ENCODE assay signal across 8 cellular contexts in genomic region chr9:113654605-113655193, GRCh38.
DNase-seq lines count a peak whose midpoint lies in the region; ATAC-seq and TF ChIP-seq lines count a peak whose summit lies in the region.

No MANE protein-coding gene starts in this region.

- no peak overlapping the region for H3K23ac ChIP-seq in trophoblast cell (ENCODE audit: low read length)

- peak; percentile 82 for ATAC-seq in left ventricle myocardium superior

- H3K36me3 ChIP-seq in adipocyte (ENCODE audit: control insufficient read depth, insufficient read depth, low read length, severe bottlenecking) (no peaks in the 10 kb centered on the region), trophoblast cell (ENCODE audit: control insufficient read depth in 1 of 2, insufficient read depth in 2 of 2, low read length in 2 of 2) (no peaks in the 10 kb centered on the region)

- no CpG with 5 or more reads among the region's 10 CpGs for WGBS in trophoblast cell (ENCODE audit: extremely low coverage, insufficient coverage, insufficient read length)

- peak overlapping the region; percentile 45 for H4K12ac ChIP-seq in trophoblast cell (ENCODE audit: low read depth, low read length)

- peak overlapping the region; percentile 74 for H3K18ac ChIP-seq in trophoblast cell (ENCODE audit: low read length)

- H2BK12ac ChIP-seq in trophoblast cell (ENCODE audit: low read length), result peak overlapping the region; percentile 92

- peak overlapping the region; percentile 26 for H3K4ac ChIP-seq in trophoblast cell (ENCODE audit: low read depth, low read length)

- DNase-seq in AG10803 (ENCODE audit: low read depth), result peak; percentile 69
- no peak for DNase-seq in adipocyte (ENCODE audit: low read depth)
- DNase-seq in left ventricle myocardium superior, result peak; percentile 80
- DNase-seq in trophoblast cell, result peak; percentile 62 to 71
- DNase-seq in SW 1271 (lab: John Stamatoyannopoulos, UW), result no peak
- no peak for DNase-seq in NCI-H2227 (lab: John Stamatoyannopoulos, UW; ENCODE audit: unreplicated experiment)
- no peak for DNase-seq in hepatic stellate cell (ENCODE audit: low spot score)
- DNase-seq in Ammon's horn (ENCODE audit: low spot score), result no peak

- peak overlapping the region; percentile 60 for H2BK120ac ChIP-seq in trophoblast cell (ENCODE audit: insufficient read depth, low read length, poor library complexity)

- H2BK5ac ChIP-seq in trophoblast cell (ENCODE audit: low read depth, low read length, poor library complexity), result peak overlapping the region; percentile 29

- TF ChIP-seq CTCF in AG10803 (conservative IDR thresholded peaks at IDR 0.05; ENCODE audit: low read length), result no peak

- no peak overlapping the region for H3K27ac ChIP-seq in trophoblast cell (ENCODE audit: low read depth, low read length)

- H4K8ac ChIP-seq in trophoblast cell (ENCODE audit: low read depth, low read length), result peak overlapping the region; percentile 44

- peak overlapping the region; percentile 67 for H4K91ac ChIP-seq in trophoblast cell (ENCODE audit: low read depth, low read length)

- peaks cover 6% of the 10 kb centered on the region for H3K79me1 ChIP-seq in trophoblast cell (ENCODE audit: low read length)

- no peaks in the 10 kb centered on the region for H3K79me2 ChIP-seq in trophoblast cell (ENCODE audit: control insufficient read depth, insufficient read depth, low read length, poor library complexity)

- H3K27me3 ChIP-seq in adipocyte (replicated peaks; ENCODE audit: control insufficient read depth, insufficient read depth, low read length), result no peaks in the 10 kb centered on the region
- no peaks in the 10 kb centered on the region for H3K27me3 ChIP-seq in trophoblast cell (ENCODE audit: insufficient read depth, low read length)

- H3K9me3 ChIP-seq in adipocyte (ENCODE audit: control insufficient read depth, low read length), result no peaks in the 10 kb centered on the region
- no peaks in the 10 kb centered on the region for H3K9me3 ChIP-seq in trophoblast cell (ENCODE audit: insufficient read depth, low read depth, low read length)

- H2AFZ ChIP-seq in trophoblast cell (ENCODE audit: insufficient read depth, low read length, poor library complexity), result peak overlapping the region; percentile 61

- H2AK5ac ChIP-seq in trophoblast cell (ENCODE audit: low read length), result peak overlapping the region; percentile 42

- peak overlapping the region; percentile 38 for H3K14ac ChIP-seq in trophoblast cell (ENCODE audit: low read length)

- H3K4me3 ChIP-seq in AG10803 (ENCODE audit: low read length) (no peak overlapping the region), adipocyte (ENCODE audit: low read length) (no peak overlapping the region), trophoblast cell (ENCODE audit: low read depth, low read length) (no peak overlapping the region)

- peaks cover 15% of the 10 kb centered on the region for H3K4me1 ChIP-seq in adipocyte (ENCODE audit: control insufficient read depth, insufficient read depth, low read length)
- H3K4me1 ChIP-seq in trophoblast cell (ENCODE audit: control insufficient read depth in 1 of 2, insufficient read depth in 2 of 2, low read length in 2 of 2), result peaks cover 5 to 11% of the 10 kb centered on the region in 2 experiments

- intact Hi-C loops in left ventricle myocardium superior (cut with micrococcal nuclease), result loop anchor here (1.0 kb wide), 1 partner anchor 63 kb away; no protein-coding TSS in a partner anchor

- H3K9ac ChIP-seq in adipocyte (ENCODE audit: low read length) (peak overlapping the region; percentile 62), trophoblast cell (ENCODE audit: low read length) (no peak overlapping the region)

- H3K4me2 ChIP-seq in trophoblast cell (ENCODE audit: low read length), result no peak overlapping the region

Comparison
In these comparisons a context has a peak if more than half of its experiments do, and no peak if none do; other contexts are left out.
1. DNase-seq: peak in AG10803 (single experiment), left ventricle myocardium superior (single experiment) and trophoblast cell (2 of 2); none in adipocyte (single experiment), SW 1271 (0 of 2), NCI-H2227 (single experiment), hepatic stellate cell (single experiment) and Ammon's horn (single experiment).